Comparison of ENCODE assay signal across 8 cellular contexts in genomic region chr12:51391047-51391837, GRCh38. TPM values are rescaled to one million over a fixed set of nuclear protein-coding genes. Genes with fewer than 3 reads are reported as not detected.
DNase-seq lines count a peak whose midpoint lies in the region; ATAC-seq and TF ChIP-seq lines count a peak whose summit lies in the region.

Gene GALNT6 (minus strand): TSS chr12:51391406. CDS start chr12:51379781, 11,625 bp downstream.

- peak; percentile 55 for ATAC-seq in HG03432 (IDR thresholded peaks at IDR 0.05; ENCODE audit: unreplicated experiment)
- peak; percentile 55 for ATAC-seq in Right ventricle myocardium superior (ENCODE audit: poor library complexity)

- TF ChIP-seq POLR2A in GM18951 (IDR thresholded peaks at IDR 0.05; ENCODE audit: extremely low read depth, insufficient read depth, insufficient read length), result peak; percentile 84

- in situ Hi-C loops in GM18951 (cut with MboI; ENCODE audit: low sequenced_read_pairs, unreplicated experiment), result no loop called here

- intact Hi-C loops in Right ventricle myocardium superior (cut with DNase I), result no loop called here

- DNase-seq in 8988T, result peak; percentile 72
- DNase-seq in SK-N-DZ (ENCODE audit: low spot score), result peak; percentile 90
- DNase-seq in activated naive CD4-positive, alpha-beta T cell treated with Interleukin-2 at 50 U/mL for 16 hours, result peak; percentile 74
- DNase-seq in Right ventricle myocardium superior, result no peak
- DNase-seq in renal cortical epithelial cell (ENCODE audit: low read depth), result no peak
- DNase-seq in GOT3 (lab: John Stamatoyannopoulos, UW), result no peak

RNA-seq across cellular contexts. Expression of gene GALNT6, which starts in this region (rescaled TPM):
- polyA plus RNA-seq in SK-N-DZ (2014; cell fraction: cytosol; rRNA removed), result 31.4 and 57.6 TPM in 2 replicates
- polyA plus RNA-seq in SK-N-DZ (2014; cell fraction: nucleus; rRNA removed), result 12.0 and 16.9 TPM in 2 replicates
- 0.62 TPM for total RNA-seq in Right ventricle myocardium superior
- total RNA-seq in renal cortical epithelial cell, result 41.6 and 93.3 TPM in 2 replicates

Comparison
In these comparisons a context has a peak if more than half of its experiments do, and no peak if none do; other contexts are left out.
1. RNA of gene GALNT6 (total RNA-seq): 41.6 to 93.3 TPM in renal cortical epithelial cell; 0.62 TPM in Right ventricle myocardium superior (single experiment); every median in the first group is over 10 times any median in the second.
2. Peak in ATAC-seq in Right ventricle myocardium superior; RNA of the gene not detected or under 1 TPM.
3. DNase-seq: peak in 8988T (single experiment), SK-N-DZ (single experiment) and activated naive CD4-positive, alpha-beta T cell treated with Interleukin-2 at 50 U/mL for 16 hours (single experiment); none in Right ventricle myocardium superior (single experiment), renal cortical epithelial cell (single experiment) and GOT3 (single experiment).